16 cellular contexts compared by ENCODE assay signal in the genomic region with DNA sequence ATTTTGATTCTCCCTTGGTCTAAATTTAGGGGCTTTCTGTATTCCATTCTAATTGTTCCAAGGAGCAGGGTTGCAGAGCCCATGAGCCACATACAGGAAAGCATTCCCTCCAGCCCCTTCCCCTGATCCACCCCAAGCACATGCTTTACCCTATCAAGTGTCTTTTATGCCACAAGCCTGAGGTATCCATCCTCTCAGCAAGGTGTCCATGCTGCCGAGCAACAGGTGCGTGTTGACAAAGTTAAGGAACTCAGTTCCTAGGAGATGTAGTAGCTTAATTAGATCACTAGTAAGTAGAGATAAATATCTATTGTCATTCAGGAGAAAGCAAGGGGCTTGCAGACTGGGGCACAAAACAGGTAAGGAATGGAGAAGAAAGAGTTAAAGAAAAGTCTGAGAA. TPM values are rescaled to one million over a fixed set of nuclear protein-coding genes. Genes with fewer than 3 reads are reported as not detected.
DNase-seq lines count a peak whose midpoint lies in the region; ATAC-seq and TF ChIP-seq lines count a peak whose summit lies in the region.
"Had no signal": no experiment of that assay in that cellular context is flagged by ENCODE, and none has a peak within 500 bp of the region (broad histone marks: within the 10 kb centered on the region; RNA-seq: fewer than 3 reads in every experiment).

No MANE protein-coding gene starts in this region.

- H2BK5ac ChIP-seq in mesendoderm (ENCODE audit: low read length): no peak overlapping the region

- no peaks in the 10 kb centered on the region for H3F3A ChIP-seq in GM23338 (replicated peaks; ENCODE audit: low read depth)

- no peak overlapping the region for H2AK5ac ChIP-seq in mesendoderm (ENCODE audit: low read length)

- no peak overlapping the region for H4K8ac ChIP-seq in mesendoderm (ENCODE audit: low read depth, low read length)

- no peak overlapping the region for H2BK120ac ChIP-seq in mesendoderm (ENCODE audit: low read depth, low read length)

- H3K36me3 Mint-ChIP-seq in CD14-positive monocyte: no peaks in the 10 kb centered on the region
- no peaks in the 10 kb centered on the region for H3K36me3 Mint-ChIP-seq in GM23338 (ENCODE audit: low read depth)
- no peaks in the 10 kb centered on the region for H3K36me3 Mint-ChIP-seq in dendritic cell treated with granulocyte-macrophage colony-stimulating factor and Interleukin-4, amounts not matched to agents 40 ng/mL and 50 ng/mL, for 4 days (ENCODE audit: low read depth)
- H3K36me3 Mint-ChIP-seq: CD4-positive, CD25-positive, alpha-beta regulatory T cell had no signal

- H3K4me3 Mint-ChIP-seq in CD14-positive monocyte: no peak overlapping the region
- H3K4me3 Mint-ChIP-seq in GM23338: no peak overlapping the region
- no peak overlapping the region for H3K4me3 Mint-ChIP-seq in dendritic cell treated with granulocyte-macrophage colony-stimulating factor and Interleukin-4, amounts not matched to agents 40 ng/mL and 50 ng/mL, for 4 days
- H3K4me3 Mint-ChIP-seq: B cell; CD4-positive, CD25-positive, alpha-beta regulatory T cell; HFFc6 had no signal

- H3K9me3 Mint-ChIP-seq in CD14-positive monocyte (peaks cover 0 to 3% (median 0%) of the 10 kb centered on the region in 7 donors), GM23338 (no peaks in the 10 kb centered on the region)
- no peaks in the 10 kb centered on the region for H3K9me3 Mint-ChIP-seq in dendritic cell treated with granulocyte-macrophage colony-stimulating factor and Interleukin-4, amounts not matched to agents 40 ng/mL and 50 ng/mL, for 4 days
- H3K9me3 Mint-ChIP-seq: CD4-positive, CD25-positive, alpha-beta regulatory T cell; HFFc6 had no signal

- H3K27ac Mint-ChIP-seq in CD14-positive monocyte (peak overlapping the region in 5 of 7 donors; percentile 5 to 84 (median 6)), GM23338 (no peak overlapping the region)
- peak overlapping the region; percentile 46 for H3K27ac Mint-ChIP-seq in dendritic cell treated with granulocyte-macrophage colony-stimulating factor and Interleukin-4, amounts not matched to agents 40 ng/mL and 50 ng/mL, for 4 days
- H3K27ac Mint-ChIP-seq: B cell; CD4-positive, CD25-positive, alpha-beta regulatory T cell; HFFc6 had no signal

- H4K20me1 ChIP-seq in GM23338 (replicated peaks; ENCODE audit: insufficient read depth): no peaks in the 10 kb centered on the region
- H4K20me1 ChIP-seq: BLaER1 treated with 17β-estradiol and CSF1 and Interleukin-3, amounts not matched to agents 10 nM and 100 nM had no signal

- no peak overlapping the region for H3K9ac ChIP-seq in mesendoderm (ENCODE audit: low read length)
- H3K9ac ChIP-seq: BLaER1 treated with 17β-estradiol and CSF1 and Interleukin-3, amounts not matched to agents 10 nM and 100 nM had no signal

- no peak overlapping the region for H3K56ac ChIP-seq in mesendoderm (ENCODE audit: low read length)

- H3K27me3 ChIP-seq in GM23338 (ENCODE audit: insufficient read depth): no peaks in the 10 kb centered on the region
- no peaks in the 10 kb centered on the region for H3K27me3 ChIP-seq in mesendoderm (ENCODE audit: insufficient read depth, low read length, poor library complexity)
- H3K27me3 ChIP-seq: BLaER1 treated with 17β-estradiol and CSF1 and Interleukin-3, amounts not matched to agents 10 nM and 100 nM had no signal

- ATAC-seq in GM23338 (peak; percentile 72), GM19463 (IDR thresholded peaks at IDR 0.05; ENCODE audit: unreplicated experiment) (no peak), GM21367 (IDR thresholded peaks at IDR 0.05; ENCODE audit: unreplicated experiment) (no peak)
- ATAC-seq: K562 had no signal

- no peaks in the 10 kb centered on the region for H3K79me2 ChIP-seq in GM23338 (replicated peaks; ENCODE audit: insufficient read depth)
- no peaks in the 10 kb centered on the region for H3K79me2 ChIP-seq in mesendoderm (ENCODE audit: control insufficient read depth, insufficient read depth, low read length)

- no peaks in the 10 kb centered on the region for H3K79me1 ChIP-seq in mesendoderm (ENCODE audit: low read length)

- H3K4ac ChIP-seq in mesendoderm (ENCODE audit: low read depth, low read length): no peak overlapping the region

- intact Hi-C loops in CD14-positive monocyte (cut with micrococcal nuclease): no loop called here
- intact Hi-C loops in dendritic cell treated with granulocyte-macrophage colony-stimulating factor and Interleukin-4, amounts not matched to agents 40 ng/mL and 50 ng/mL, for 4 days (cut with micrococcal nuclease): loop anchor here (5.0 kb wide), 1 partner anchor 34 kb away; no protein-coding TSS in a partner anchor

- H2AFZ ChIP-seq in GM23338: peak overlapping the region; percentile 5; the same call in 1 of the 2 replicates

- no peak overlapping the region for H3K23ac ChIP-seq in mesendoderm (ENCODE audit: low read length)

- H3K36me3 ChIP-seq in GM23338 (ENCODE audit: insufficient read depth) (no peaks in the 10 kb centered on the region), mesendoderm (ENCODE audit: control insufficient read depth, insufficient read depth, low read length) (no peaks in the 10 kb centered on the region)
- H3K36me3 ChIP-seq: BLaER1 treated with 17β-estradiol and CSF1 and Interleukin-3, amounts not matched to agents 10 nM and 100 nM had no signal

- no CpG with 5 or more reads among the region's 2 CpGs for WGBS in mesendoderm (ENCODE audit: extremely low coverage, insufficient coverage, low lambda C conversion rate)

- H3K4me3 ChIP-seq in GM23338: no peak overlapping the region
- H3K4me3 ChIP-seq in mesendoderm (ENCODE audit: low read length): no peak overlapping the region
- H3K4me3 ChIP-seq: BLaER1 treated with 17β-estradiol and CSF1 and Interleukin-3, amounts not matched to agents 10 nM and 100 nM; K562 had no signal

- no peak overlapping the region for H3K18ac ChIP-seq in mesendoderm (ENCODE audit: low read length)

- H3K4me1 Mint-ChIP-seq in CD14-positive monocyte: peaks cover 50% of the 10 kb centered on the region
- peaks cover 8% of the 10 kb centered on the region for H3K4me1 Mint-ChIP-seq in GM23338
- H3K4me1 Mint-ChIP-seq in dendritic cell treated with granulocyte-macrophage colony-stimulating factor and Interleukin-4, amounts not matched to agents 40 ng/mL and 50 ng/mL, for 4 days (ENCODE audit: low read depth): peaks cover 54% of the 10 kb centered on the region
- H3K4me1 Mint-ChIP-seq: CD4-positive, CD25-positive, alpha-beta regulatory T cell had no signal

- 0 out of 2 replicates have a peak, but pooled peaks cover 3% of the 10 kb centered on the region for H3K4me1 ChIP-seq in GM23338 (ENCODE audit: insufficient read depth)
- no peaks in the 10 kb centered on the region for H3K4me1 ChIP-seq in mesendoderm (ENCODE audit: control insufficient read depth, low read depth, low read length)
- H3K4me1 ChIP-seq: Caco-2 had no signal

- H3K9me2 ChIP-seq in GM23338 (ENCODE audit: insufficient read depth): peaks cover 5% of the 10 kb centered on the region; the same call in 1 of the 2 replicates

- H3K4me2 ChIP-seq in GM23338: no peak overlapping the region
- H3K4me2 ChIP-seq in mesendoderm (ENCODE audit: low read length): no peak overlapping the region

- DNase-seq in CD14-positive monocyte (ENCODE audit: low spot score) (no peak), GM23338 (ENCODE audit: low spot score) (peak; percentile 42), mesendoderm (peak; percentile 40), NCI-H748 (lab: John Stamatoyannopoulos, UW; ENCODE audit: unreplicated experiment) (no peak)
- no peak for DNase-seq in activated CD4-positive, CD25-positive, alpha-beta regulatory T cell treated with anti-CD3 and anti-CD28 coated beads, Interleukin-2, amount 50 U/mL, for 72 hours
- DNase-seq: Caco-2; CD4-positive, CD25-positive, alpha-beta regulatory T cell; HCEC 1CT; HFFc6; IMR-90 had no signal

- no peak overlapping the region for H3K27ac ChIP-seq in GM23338 (ENCODE audit: low read depth)
- H3K27ac ChIP-seq in mesendoderm (ENCODE audit: low read depth, low read length): no peak overlapping the region
- H3K27ac ChIP-seq: BLaER1 treated with 17β-estradiol and CSF1 and Interleukin-3, amounts not matched to agents 10 nM and 100 nM had no signal

- peaks cover 0 to 2% (median 0%) of the 10 kb centered on the region in 3 donors for H3K27me3 Mint-ChIP-seq in CD14-positive monocyte (ENCODE audit: low read depth in 3 of 3)
- peaks cover 4% of the 10 kb centered on the region for H3K27me3 Mint-ChIP-seq in GM23338 (ENCODE audit: insufficient read depth, low read depth, poor library complexity)
- H3K27me3 Mint-ChIP-seq in dendritic cell treated with granulocyte-macrophage colony-stimulating factor and Interleukin-4, amounts not matched to agents 40 ng/mL and 50 ng/mL, for 4 days: no peaks in the 10 kb centered on the region
- H3K27me3 Mint-ChIP-seq: B cell had no signal

- H2BK15ac ChIP-seq in mesendoderm (replicated peaks; ENCODE audit: low read depth): no peak overlapping the region

- TF ChIP-seq CTCF in CD14-positive monocyte (IDR thresholded peaks at IDR 0.05) (no peak), GM23338 (conservative IDR thresholded peaks at IDR 0.05; ENCODE audit: low read depth in 2 of 2) (no peak)

- no peak overlapping the region for H4K5ac ChIP-seq in mesendoderm (ENCODE audit: low read length)

TF ChIP-seq in GM23338, 12 proteins besides CTCF, POLR2A, EP300 and RAD21 (continues in another document):
- TF ChIP-seq STAT1 (IDR thresholded peaks at IDR 0.05; ENCODE audit: unreplicated experiment): no peak
- no peak for TF ChIP-seq POLR2AphosphoS5 (IDR thresholded peaks at IDR 0.05; ENCODE audit: low read depth)
- TF ChIP-seq ZNF114 (CRISPR knock-in tag; IDR thresholded peaks at IDR 0.05): no peak
- no peak for TF ChIP-seq EZH2phosphoT487 (IDR thresholded peaks at IDR 0.05; ENCODE audit: unreplicated experiment)
- no peak for TF ChIP-seq EZH2 (IDR thresholded peaks at IDR 0.05; ENCODE audit: low read depth, unreplicated experiment)

RNA-seq across cellular contexts. Expression of gene FEM1C, which starts 57.8 kb away (rescaled TPM):
- polyA plus RNA-seq in CD14-positive monocyte (1 to 10 TPM; 2.5 to 2.6 TPM), GM23338 (2016; fragmentation: Nextera tagmentation; extraction: Ambion mirVana) (4.5 and 4.7 TPM in 2 replicates)
- 21.6 and 22.3 TPM in 2 replicates for total RNA-seq in GM23338 (2014; rRNA removed; shearing (Covaris generic))
- polyA plus RNA-seq in mesendoderm (2013, experiment 1 of 2): 6.2 TPM
- 6.0 TPM for polyA plus RNA-seq in mesendoderm (2013, experiment 2 of 2)

Comparison
In these comparisons a context has a peak if more than half of its experiments do, and no peak if none do; other contexts are left out.
1. DNase-seq: peak in GM23338 (single experiment) and mesendoderm (single experiment); none in CD14-positive monocyte (single experiment), NCI-H748 (single experiment) and activated CD4-positive, CD25-positive, alpha-beta regulatory T cell treated with anti-CD3 and anti-CD28 coated beads, Interleukin-2, amount 50 U/mL, for 72 hours (single experiment).